Comparison of ENCODE assay signal across 9 cellular contexts in genomic region chr6:131199568-131200272, GRCh38.
DNase-seq lines count a peak whose midpoint lies in the region; ATAC-seq and TF ChIP-seq lines count a peak whose summit lies in the region.
"Had no signal": no experiment of that assay in that cellular context is flagged by ENCODE, and none has a peak within 500 bp of the region (broad histone marks: within the 10 kb centered on the region; RNA-seq: fewer than 3 reads in every experiment).

No MANE protein-coding gene starts in this region.

- intact Hi-C loops in mucosa of descending colon (cut with DNase I, micrococcal nuclease), result no loop called here

- no peak for TF ChIP-seq POLR2A in NB4 (IDR thresholded peaks at IDR 0.05; ENCODE audit: extremely low read depth, insufficient read length)

- ATAC-seq in HG02623 (IDR thresholded peaks at IDR 0.05; ENCODE audit: unreplicated experiment) (peak; percentile 100), mucosa of descending colon (peak; percentile 99)
- ATAC-seq in stimulated activated naive CD8-positive, alpha-beta T cell treated with anti-CD3 and anti-CD28 coated beads, Interleukin-15, Interleukin-2, amounts not matched to agents 100 U/mL and 50 U/mL, for 24 hours, result peak; percentile 100

- no peaks in the 10 kb centered on the region for H3K9me3 ChIP-seq in mucosa of descending colon
- H3K9me3 ChIP-seq: thyroid gland had no signal

- peak; percentile 54 for TF ChIP-seq CTCF in NB4 (IDR thresholded peaks at IDR 0.05; ENCODE audit: low read depth, low read length)
- TF ChIP-seq CTCF in choroid plexus epithelial cell (conservative IDR thresholded peaks at IDR 0.05; ENCODE audit: low read depth, low read length), result peak; percentile 95
- TF ChIP-seq CTCF in mucosa of descending colon (IDR thresholded peaks at IDR 0.05), result peak; percentile 59

- no peaks in the 10 kb centered on the region for H3K36me3 ChIP-seq in mucosa of descending colon (ENCODE audit: low read depth)
- H3K36me3 ChIP-seq: thyroid gland had no signal

- H3K4me3 ChIP-seq in NB4 (ENCODE audit: low read depth, low read length) (no peak overlapping the region), choroid plexus epithelial cell (ENCODE audit: low read depth, low read length) (no peak overlapping the region), mucosa of descending colon (no peak overlapping the region)
- H3K4me3 ChIP-seq: thyroid gland had no signal

- DNase-seq in NCI-H524 (lab: John Stamatoyannopoulos, UW) (peak; percentile 27 to 45), NCI-H524 treated with DMSO at 0.1 percent for 48 hours (lab: John Stamatoyannopoulos, UW) (no peak), NB4 (ENCODE audit: low read depth) (peak; percentile 80), choroid plexus epithelial cell (ENCODE audit: low read depth) (peak; percentile 92), mucosa of descending colon (peak; percentile 62 to 67 (median 67))
- DNase-seq in activated CD4-positive, alpha-beta T cell treated with anti-CD3 and anti-CD28 coated beads for 1 hour, result peak; percentile 55
- peak; percentile 62 for DNase-seq in stimulated activated naive CD8-positive, alpha-beta T cell treated with anti-CD3 and anti-CD28 coated beads, Interleukin-15, Interleukin-2, amounts not matched to agents 100 U/mL and 50 U/mL, for 24 hours

- H3K4me1 ChIP-seq in mucosa of descending colon (ENCODE audit: low read depth), result no peaks in the 10 kb centered on the region
- H3K4me1 ChIP-seq: thyroid gland had no signal
